Comparison of ENCODE assay signal across 8 cellular contexts in the genomic region with DNA sequence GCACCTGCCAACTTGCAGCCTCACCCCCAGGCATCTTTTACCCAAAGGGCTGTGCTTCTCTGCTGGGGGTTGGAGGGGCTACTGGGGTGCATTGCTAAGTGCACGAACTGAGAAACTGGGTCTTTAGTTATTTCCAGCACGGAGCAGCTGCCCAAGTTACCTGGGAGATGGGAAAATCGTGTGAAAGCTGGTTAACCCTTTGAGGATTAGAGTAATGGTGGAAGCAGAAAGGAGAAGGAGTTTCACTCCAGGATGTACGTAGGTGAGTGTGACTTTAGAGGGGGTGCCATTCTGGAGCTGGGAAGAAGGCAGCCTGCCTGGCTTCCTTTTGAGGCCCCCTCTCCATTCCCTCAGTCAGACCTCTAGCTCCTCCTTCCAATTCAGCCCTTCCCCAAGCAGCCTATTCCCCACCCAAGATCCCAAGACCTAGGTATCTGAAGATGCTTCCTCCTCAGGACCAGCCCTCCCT. TPM values are rescaled to one million over a fixed set of nuclear protein-coding genes. Genes with fewer than 3 reads are reported as not detected.
DNase-seq lines count a peak whose midpoint lies in the region; ATAC-seq and TF ChIP-seq lines count a peak whose summit lies in the region.

No MANE protein-coding gene starts in this region.

- H3K4me3 Mint-ChIP-seq in natural killer cell: peak overlapping the region; percentile 69
- no peak overlapping the region for H3K4me3 Mint-ChIP-seq in natural killer cell treated with Interleukin-12 subunit alpha and Interleukin-12 subunit beta and Interleukin-15 and Interleukin-18, amount 100 ng/mL, for 72 hours
- peak overlapping the region; percentile 71 for H3K4me3 Mint-ChIP-seq in dendritic cell treated with granulocyte-macrophage colony-stimulating factor and Interleukin-4, amounts not matched to agents 40 ng/mL and 50 ng/mL, for 4 days
- H3K4me3 Mint-ChIP-seq in naive thymus-derived CD4-positive, alpha-beta T cell: peak overlapping the region in 9 of 10 donors; percentile 17 to 79 (median 62)

- intact Hi-C loops in natural killer cell (cut with micrococcal nuclease): no loop called here
- intact Hi-C loops in dendritic cell treated with granulocyte-macrophage colony-stimulating factor and Interleukin-4, amounts not matched to agents 40 ng/mL and 50 ng/mL, for 4 days (cut with micrococcal nuclease): no loop called here
- intact Hi-C loops in naive thymus-derived CD4-positive, alpha-beta T cell (cut with micrococcal nuclease): loop anchor here in 1 of 2 donors (2.0 kb wide), 1 partner anchor 25 kb away; no protein-coding TSS in a partner anchor

- peaks cover 26 to 45% of the 10 kb centered on the region in 2 donors for H3K27me3 Mint-ChIP-seq in natural killer cell (ENCODE audit: low read depth in 2 of 2)
- peaks cover 16 to 31% of the 10 kb centered on the region in 2 donors for H3K27me3 Mint-ChIP-seq in natural killer cell treated with Interleukin-12 subunit alpha and Interleukin-12 subunit beta and Interleukin-15 and Interleukin-18, amount 100 ng/mL, for 72 hours
- H3K27me3 Mint-ChIP-seq in dendritic cell treated with granulocyte-macrophage colony-stimulating factor and Interleukin-4, amounts not matched to agents 40 ng/mL and 50 ng/mL, for 4 days: peaks cover 57% of the 10 kb centered on the region
- peaks cover 42 to 64% (median 49%) of the 10 kb centered on the region in 5 donors for H3K27me3 Mint-ChIP-seq in naive thymus-derived CD4-positive, alpha-beta T cell

- H3K36me3 ChIP-seq in naive thymus-derived CD4-positive, alpha-beta T cell (ENCODE audit: control insufficient read depth in 2 of 3, insufficient read depth in 3 of 3, low read length in 3 of 3): no peaks in the 10 kb centered on the region

- no peaks in the 10 kb centered on the region for H3K4me1 ChIP-seq in naive thymus-derived CD4-positive, alpha-beta T cell (ENCODE audit: control insufficient read depth in 2 of 2, insufficient read depth in 2 of 2, low read length in 2 of 2)

- POLR2A ChIA-PET in naive thymus-derived CD4-positive, alpha-beta T cell (lab: Charles Lee): no interaction called here

- H3K27ac Mint-ChIP-seq in natural killer cell: peak overlapping the region in 1 of 2 donors; percentile 63
- no peak overlapping the region for H3K27ac Mint-ChIP-seq in natural killer cell treated with Interleukin-12 subunit alpha and Interleukin-12 subunit beta and Interleukin-15 and Interleukin-18, amount 100 ng/mL, for 72 hours
- peak overlapping the region; percentile 48 for H3K27ac Mint-ChIP-seq in dendritic cell treated with granulocyte-macrophage colony-stimulating factor and Interleukin-4, amounts not matched to agents 40 ng/mL and 50 ng/mL, for 4 days
- H3K27ac Mint-ChIP-seq in naive thymus-derived CD4-positive, alpha-beta T cell: no peak overlapping the region

- DNase-seq in natural killer cell (no peak), NCI-H2196 treated with DMSO at 0.1 percent for 48 hours (lab: John Stamatoyannopoulos, UW; ENCODE audit: unreplicated experiment) (no peak), NCI-H526 treated with DMSO at 0.1 percent for 48 hours (lab: John Stamatoyannopoulos, UW) (no peak), islet precursor cell (no peak)
- DNase-seq in natural killer cell treated with Interleukin-12 subunit alpha and Interleukin-12 subunit beta and Interleukin-15 and Interleukin-18, amount 100 ng/mL, for 72 hours (ENCODE audit: low spot score): no peak
- DNase-seq in naive thymus-derived CD4-positive, alpha-beta T cell: no peak

- ATAC-seq in natural killer cell (no peak), HG03469 (IDR thresholded peaks at IDR 0.05; ENCODE audit: unreplicated experiment) (no peak)
- no peak for ATAC-seq in natural killer cell treated with Interleukin-12 subunit alpha and Interleukin-12 subunit beta and Interleukin-15 and Interleukin-18, amount 100 ng/mL, for 72 hours
- no peak for ATAC-seq in naive thymus-derived CD4-positive, alpha-beta T cell

- H3K4me3 ChIP-seq in naive thymus-derived CD4-positive, alpha-beta T cell (ENCODE audit: low read length): no peak overlapping the region

- CTCF ChIA-PET in naive thymus-derived CD4-positive, alpha-beta T cell (lab: Charles Lee): interaction anchor here (1.0 kb wide), 2 partner anchors 35 to 101 kb away, joined by 3 read pairs; no protein-coding TSS in a partner anchor

- H3K36me3 Mint-ChIP-seq in natural killer cell: no peaks in the 10 kb centered on the region
- H3K36me3 Mint-ChIP-seq in natural killer cell treated with Interleukin-12 subunit alpha and Interleukin-12 subunit beta and Interleukin-15 and Interleukin-18, amount 100 ng/mL, for 72 hours: no peaks in the 10 kb centered on the region
- H3K36me3 Mint-ChIP-seq in dendritic cell treated with granulocyte-macrophage colony-stimulating factor and Interleukin-4, amounts not matched to agents 40 ng/mL and 50 ng/mL, for 4 days (ENCODE audit: low read depth): no peaks in the 10 kb centered on the region
- H3K36me3 Mint-ChIP-seq in naive thymus-derived CD4-positive, alpha-beta T cell: no peaks in the 10 kb centered on the region

- no peaks in the 10 kb centered on the region for H3K9me3 Mint-ChIP-seq in natural killer cell
- H3K9me3 Mint-ChIP-seq in natural killer cell treated with Interleukin-12 subunit alpha and Interleukin-12 subunit beta and Interleukin-15 and Interleukin-18, amount 100 ng/mL, for 72 hours: no peaks in the 10 kb centered on the region
- H3K9me3 Mint-ChIP-seq in dendritic cell treated with granulocyte-macrophage colony-stimulating factor and Interleukin-4, amounts not matched to agents 40 ng/mL and 50 ng/mL, for 4 days: no peaks in the 10 kb centered on the region
- H3K9me3 Mint-ChIP-seq in naive thymus-derived CD4-positive, alpha-beta T cell: no peaks in the 10 kb centered on the region

- TF ChIP-seq CTCF in natural killer cell (IDR thresholded peaks at IDR 0.05): no peak

- no peak overlapping the region for H3K27ac ChIP-seq in naive thymus-derived CD4-positive, alpha-beta T cell (ENCODE audit: low read depth, low read length)

- H3K4me1 Mint-ChIP-seq in natural killer cell: peaks cover 0 to 28% of the 10 kb centered on the region in 2 donors
- H3K4me1 Mint-ChIP-seq in natural killer cell treated with Interleukin-12 subunit alpha and Interleukin-12 subunit beta and Interleukin-15 and Interleukin-18, amount 100 ng/mL, for 72 hours (ENCODE audit: low read depth in 2 of 2): peaks cover 0 to 17% of the 10 kb centered on the region in 2 donors
- peaks cover 22% of the 10 kb centered on the region for H3K4me1 Mint-ChIP-seq in dendritic cell treated with granulocyte-macrophage colony-stimulating factor and Interleukin-4, amounts not matched to agents 40 ng/mL and 50 ng/mL, for 4 days (ENCODE audit: low read depth)
- peaks cover 5 to 14% (median 10%) of the 10 kb centered on the region in 7 donors for H3K4me1 Mint-ChIP-seq in naive thymus-derived CD4-positive, alpha-beta T cell

- no peaks in the 10 kb centered on the region for H3K9me3 ChIP-seq in naive thymus-derived CD4-positive, alpha-beta T cell (ENCODE audit: control insufficient read depth in 2 of 3, low read length in 3 of 3)

- peaks cover 12 to 15% of the 10 kb centered on the region in 2 donors for H3K27me3 ChIP-seq in naive thymus-derived CD4-positive, alpha-beta T cell (ENCODE audit: control insufficient read depth in 2 of 2, insufficient read depth in 2 of 2, low read length in 2 of 2)

RNA-seq across cellular contexts. Expression of a gene that starts 1.0 kb away (rescaled TPM):
- 1 to 10 TPM in 1 of 3 donors, under 1 TPM in 2; 0.20 to 1.1 (median 0.31) TPM for total RNA-seq in natural killer cell
- total RNA-seq in natural killer cell treated with Interleukin-12 subunit alpha and Interleukin-12 subunit beta and Interleukin-15 and Interleukin-18, amount 100 ng/mL, for 72 hours: under 1 TPM; 0.22 to 0.40 TPM
- total RNA-seq in naive thymus-derived CD4-positive, alpha-beta T cell: under 1 TPM in 3 of 5 experiments, not detected in 2; 0.07 to 0.22 (median 0.08) TPM
- polyA plus RNA-seq in naive thymus-derived CD4-positive, alpha-beta T cell: not detected

RNA-seq across cellular contexts. Expression of a gene that starts 28.4 kb away (rescaled TPM):
- total RNA-seq in natural killer cell: 10 to 100 TPM in 2 of 3 donors, 1 to 10 TPM in 1; 7.2 to 12.4 (median 12.2) TPM
- 10 to 100 TPM in 1 of 2 donors, 1 to 10 TPM in 1; 6.9 to 10.7 TPM for total RNA-seq in natural killer cell treated with Interleukin-12 subunit alpha and Interleukin-12 subunit beta and Interleukin-15 and Interleukin-18, amount 100 ng/mL, for 72 hours
- total RNA-seq in naive thymus-derived CD4-positive, alpha-beta T cell: 10 to 100 TPM in 1 of 5 experiments, 1 to 10 TPM in 4; 2.2 to 14.7 (median 5.5) TPM
- polyA plus RNA-seq in naive thymus-derived CD4-positive, alpha-beta T cell: 1 to 10 TPM in 1 of 2 donors, under 1 TPM in 1; 0.89 to 1.5 TPM
